ENCODE assay signal across 21 cellular contexts in the genomic region with DNA sequence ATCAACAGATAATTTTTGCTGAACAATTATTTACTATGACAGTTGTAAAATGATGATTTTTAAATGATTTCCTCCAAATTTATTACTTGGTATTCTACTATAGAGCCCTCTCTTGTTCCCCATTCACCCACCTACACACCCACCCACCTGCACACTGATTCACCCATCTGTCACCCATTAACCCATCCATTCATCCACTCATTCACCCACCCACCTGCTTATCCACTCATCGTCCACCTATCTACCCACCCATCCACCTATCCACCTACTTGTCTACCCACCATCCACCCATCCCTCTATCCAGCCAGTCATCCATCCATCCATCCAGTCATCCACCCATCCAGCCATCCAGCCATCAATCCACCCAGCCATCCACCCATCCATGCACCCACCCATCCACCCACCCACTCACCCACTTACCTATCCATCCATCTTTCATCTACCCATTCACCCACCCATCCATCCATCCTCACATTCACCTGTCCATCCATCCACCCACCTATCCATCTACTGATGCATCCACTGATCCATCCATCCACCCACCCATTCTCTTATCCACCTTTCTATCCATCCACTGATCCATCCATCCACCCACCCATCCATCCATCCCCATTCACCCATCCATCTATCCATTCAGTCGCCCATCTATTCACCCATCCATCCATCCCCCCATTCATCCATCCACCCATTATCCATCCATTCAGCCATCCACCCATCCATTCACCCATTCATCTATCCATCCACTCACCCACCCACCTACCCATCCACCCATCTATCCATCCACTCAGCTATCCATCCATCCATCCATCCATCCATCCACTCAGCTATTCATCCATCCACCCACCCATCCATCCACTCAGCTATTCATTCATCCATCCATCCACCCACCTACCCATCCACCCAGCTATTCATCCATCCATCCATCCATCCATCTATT.
DNase-seq lines count a peak whose midpoint lies in the region; FAIRE-seq and TF ChIP-seq lines count a peak whose summit lies in the region.
"Had no signal": no experiment of that assay in that cellular context is flagged by ENCODE, and none has a peak within 500 bp of the region (broad histone marks: within the 10 kb centered on the region; RNA-seq: fewer than 3 reads in every experiment).

No MANE protein-coding gene starts in this region.

- H3K9ac ChIP-seq in kidney (ENCODE audit: low read length in 2 of 2) = no peak overlapping the region

- H3K27ac ChIP-seq in kidney (ENCODE audit: low read depth in 2 of 2, low read length in 2 of 2) = no peak overlapping the region
- H3K27ac ChIP-seq: left lung, neutrophil, prostate gland, sigmoid colon, transverse colon had no signal

- DNase-seq in activated effector memory CD4-positive, alpha-beta T cell treated with anti-CD3 and anti-CD28 coated beads, Interleukin-2, amount 50 U/mL, for 16 hours = peak; percentile 73
- no peak for DNase-seq in activated effector memory CD4-positive, alpha-beta T cell treated with Interleukin-2 at 50 U/mL for 16 hours
- peak; percentile 35 for DNase-seq in stimulated activated CD8-positive, alpha-beta memory T cell treated with anti-CD3 and anti-CD28 coated beads, Interleukin-12 subunit alpha, Interleukin-12 subunit beta, amount 100 ng/mL, for 4 hours (ENCODE audit: low read depth)
- no peak for DNase-seq in stimulated activated CD8-positive, alpha-beta memory T cell treated with anti-CD3 and anti-CD28 coated beads, Interleukin-4, amount 100 ng/mL, for 48 hours
- DNase-seq in kidney = peak; percentile 27
- DNase-seq in retina = no peak
- no peak for DNase-seq in nucleus accumbens (lab: John Stamatoyannopoulos, UW)
- DNase-seq in activated CD4-positive, CD25-positive, alpha-beta regulatory T cell treated with anti-CD3 and anti-CD28 coated beads, Interleukin-2, amount 50 U/mL, for 72 hours = no peak
- DNase-seq: activated CD4-positive, alpha-beta memory T cell treated with anti-CD3 and anti-CD28 coated beads, Interleukin-2, amount 10 ng/mL, durations not matched to agents 7 days and 5 days; central memory CD4-positive, alpha-beta T cell; DMS 273 treated with DMSO at 0.1 percent for 48 hours; glutamatergic neuron; left lung; NCI-H1048; NCI-H1694; sigmoid colon; SK-N-SH; transverse colon had no signal

- no peak for FAIRE-seq in kidney (lab: Jason Lieb, UNC)

- no peak overlapping the region for H3K4me3 ChIP-seq in kidney (ENCODE audit: low read length in 2 of 2)
- H3K4me3 ChIP-seq: GM23338, left lung, prostate gland, sigmoid colon, transverse colon had no signal

- H3K4me1 ChIP-seq in kidney (ENCODE audit: control insufficient read depth in 1 of 2, insufficient read depth in 1 of 2, low read depth in 1 of 2, low read length in 2 of 2) = no peaks in the 10 kb centered on the region
- H3K4me1 ChIP-seq: prostate gland, transverse colon had no signal

- intact Hi-C loops in kidney (cut with DNase I) = no loop called here

- no peaks in the 10 kb centered on the region for H3K36me3 ChIP-seq in kidney (ENCODE audit: control insufficient read depth in 1 of 2, insufficient read depth in 2 of 2, low read length in 2 of 2)
- H3K36me3 ChIP-seq: prostate gland had no signal

- no peak for TF ChIP-seq CTCF in kidney (IDR thresholded peaks at IDR 0.05; ENCODE audit: borderline replicate concordance, extremely low read depth, insufficient read depth)

- H3K9me3 ChIP-seq in kidney (ENCODE audit: control insufficient read depth in 1 of 2, low read length in 2 of 2) = no peaks in the 10 kb centered on the region
- H3K9me3 ChIP-seq: left lung, neutrophil, prostate gland, sigmoid colon, SK-N-SH, transverse colon had no signal

Comparison
In these comparisons a context has a peak if more than half of its experiments do, and no peak if none do; other contexts are left out.
1. DNase-seq: peak in activated effector memory CD4-positive, alpha-beta T cell treated with anti-CD3 and anti-CD28 coated beads, Interleukin-2, amount 50 U/mL, for 16 hours (single experiment), stimulated activated CD8-positive, alpha-beta memory T cell treated with anti-CD3 and anti-CD28 coated beads, Interleukin-12 subunit alpha, Interleukin-12 subunit beta, amount 100 ng/mL, for 4 hours (single experiment) and kidney (single experiment); none in activated effector memory CD4-positive, alpha-beta T cell treated with Interleukin-2 at 50 U/mL for 16 hours (single experiment), stimulated activated CD8-positive, alpha-beta memory T cell treated with anti-CD3 and anti-CD28 coated beads, Interleukin-4, amount 100 ng/mL, for 48 hours (single experiment), retina (single experiment), nucleus accumbens (0 of 56) and activated CD4-positive, CD25-positive, alpha-beta regulatory T cell treated with anti-CD3 and anti-CD28 coated beads, Interleukin-2, amount 50 U/mL, for 72 hours (single experiment).